Comparison of ENCODE assay signal across 26 cellular contexts in genomic region chr16:61480250-61480649, GRCh38.
"Had no signal": no experiment of that assay in that cellular context is flagged by ENCODE, and none has a peak within 500 bp of the region (broad histone marks: within the 10 kb centered on the region; RNA-seq: fewer than 3 reads in every experiment).

No MANE protein-coding gene starts in this region.

- H3K4me1 Mint-ChIP-seq: endodermal cell had no signal

- H3K9me3 ChIP-seq: colonic mucosa, esophagus muscularis mucosa, esophagus squamous epithelium, gastrocnemius medialis, gastroesophageal sphincter had no signal

- H3K27me3 Mint-ChIP-seq: dendritic cell treated with granulocyte-macrophage colony-stimulating factor and Interleukin-4, amounts not matched to agents 40 ng/mL and 50 ng/mL, for 4 days; effector memory CD8-positive, alpha-beta T cell had no signal

- H3K27ac ChIP-seq: colonic mucosa, coronary artery, dorsolateral prefrontal cortex, epithelial cell of prostate, esophagus muscularis mucosa, esophagus squamous epithelium, foreskin keratinocyte, gastrocnemius medialis, gastroesophageal sphincter, heart left ventricle, heart right ventricle had no signal

- H3K36me3 ChIP-seq: colonic mucosa, esophagus muscularis mucosa, esophagus squamous epithelium, gastrocnemius medialis, gastroesophageal sphincter, heart left ventricle, heart right ventricle had no signal

- FAIRE-seq: endothelial cell of umbilical vein had no signal

- H3K4me1 ChIP-seq: colonic mucosa, esophagus muscularis mucosa, esophagus squamous epithelium, foreskin keratinocyte, gastrocnemius medialis, gastroesophageal sphincter, heart left ventricle, heart right ventricle had no signal

- H3K27me3 ChIP-seq: colonic mucosa, dorsolateral prefrontal cortex, esophagus muscularis mucosa, esophagus squamous epithelium, foreskin keratinocyte, gastrocnemius medialis, gastroesophageal sphincter, heart left ventricle, heart right ventricle had no signal

- H3K4me3 Mint-ChIP-seq: dendritic cell treated with granulocyte-macrophage colony-stimulating factor and Interleukin-4, amounts not matched to agents 40 ng/mL and 50 ng/mL, for 4 days; effector memory CD8-positive, alpha-beta T cell; endodermal cell had no signal

- H3K9me3 Mint-ChIP-seq: dendritic cell treated with granulocyte-macrophage colony-stimulating factor and Interleukin-4, amounts not matched to agents 40 ng/mL and 50 ng/mL, for 4 days; endodermal cell had no signal

- DNase-seq: colonic mucosa; cortex of kidney; dermis blood vessel endothelial cell; dorsolateral prefrontal cortex; effector CD4-positive, alpha-beta T cell; effector CD8-positive, alpha-beta T cell; effector memory CD4-positive, alpha-beta T cell; effector memory CD8-positive, alpha-beta T cell; endodermal cell; erythroblast; esophagus squamous epithelium; foreskin fibroblast; foreskin keratinocyte; foreskin melanocyte; gastrocnemius medialis; glutamatergic neuron; head of caudate nucleus; heart left ventricle; heart right ventricle had no signal

- ATAC-seq: effector memory CD8-positive, alpha-beta T cell; esophagus mucosa; foreskin keratinocyte; gastrocnemius medialis; gastroesophageal sphincter; heart left ventricle; heart right ventricle had no signal

- H3K27ac Mint-ChIP-seq: dendritic cell treated with granulocyte-macrophage colony-stimulating factor and Interleukin-4, amounts not matched to agents 40 ng/mL and 50 ng/mL, for 4 days; effector memory CD8-positive, alpha-beta T cell; endodermal cell had no signal

- H3K4me3 ChIP-seq: colonic mucosa, coronary artery, dorsolateral prefrontal cortex, esophagus muscularis mucosa, esophagus squamous epithelium, gastrocnemius medialis, gastroesophageal sphincter, heart left ventricle, heart right ventricle had no signal
